Comparison of ENCODE assay signal across 17 cellular contexts in genomic region chr13:42113478-42113877, GRCh38.
A peak's percentile ranks its signal among the peaks of the same experiment; 100 is the strongest.
DNase-seq lines count a peak whose midpoint lies in the region; ATAC-seq and TF ChIP-seq lines count a peak whose summit lies in the region.
"Had no signal": no experiment of that assay in that cellular context is flagged by ENCODE, and none has a peak within 500 bp of the region (broad histone marks: within the 10 kb centered on the region; RNA-seq: fewer than 3 reads in every experiment).

No MANE protein-coding gene starts in this region.

- H3K9me3 ChIP-seq in BE2C = no peaks in the 10 kb centered on the region
- no peaks in the 10 kb centered on the region for H3K9me3 ChIP-seq in T-helper 17 cell (ENCODE audit: control insufficient read depth, low read length, poor library complexity, severe bottlenecking)
- no peaks in the 10 kb centered on the region for H3K9me3 ChIP-seq in lower lobe of right lung

- H3K27ac ChIP-seq in lower lobe of right lung = no peak overlapping the region
- H3K27ac ChIP-seq: GM23248 had no signal

- H3K9me3 Mint-ChIP-seq in glutamatergic neuron (ENCODE audit: unreplicated experiment) = no peaks in the 10 kb centered on the region
- H3K9me3 Mint-ChIP-seq in activated T-cell treated with anti-CD3 and anti-CD28 coated beads, Interleukin-2, amount 50 U/mL, for 24 hours = no peaks in the 10 kb centered on the region

- intact Hi-C loops in lower lobe of right lung (cut with DNase I) = loop anchor here (10.0 kb wide), 1 partner anchor 449 kb away; no protein-coding TSS in a partner anchor

- H3K27me3 Mint-ChIP-seq in T-helper 17 cell (no peaks in the 10 kb centered on the region), glutamatergic neuron (ENCODE audit: unreplicated experiment) (peaks cover 5% of the 10 kb centered on the region)
- no peaks in the 10 kb centered on the region for H3K27me3 Mint-ChIP-seq in activated T-cell treated with anti-CD3 and anti-CD28 coated beads, Interleukin-2, amount 50 U/mL, for 24 hours

- peaks cover 1% of the 10 kb centered on the region for H3K36me3 Mint-ChIP-seq in T-helper 17 cell (ENCODE audit: low read depth)
- H3K36me3 Mint-ChIP-seq in glutamatergic neuron (ENCODE audit: unreplicated experiment) = no peaks in the 10 kb centered on the region
- H3K36me3 Mint-ChIP-seq in activated T-cell treated with anti-CD3 and anti-CD28 coated beads, Interleukin-2, amount 50 U/mL, for 24 hours (ENCODE audit: low read depth) = no peaks in the 10 kb centered on the region

- H3K27ac Mint-ChIP-seq in T-helper 17 cell = peak overlapping the region; percentile 53
- peak overlapping the region; percentile 26 for H3K27ac Mint-ChIP-seq in glutamatergic neuron (ENCODE audit: unreplicated experiment)
- H3K27ac Mint-ChIP-seq in activated T-cell treated with anti-CD3 and anti-CD28 coated beads, Interleukin-2, amount 50 U/mL, for 24 hours = no peak overlapping the region

- H3K27me3 ChIP-seq in BE2C = no peaks in the 10 kb centered on the region
- H3K27me3 ChIP-seq in lower lobe of right lung (ENCODE audit: low read depth) = no peaks in the 10 kb centered on the region

- TF ChIP-seq CTCF in BE2C (IDR thresholded peaks at IDR 0.05; ENCODE audit: low read depth, low read length) = no peak
- TF ChIP-seq CTCF in glutamatergic neuron (IDR thresholded peaks at IDR 0.05; ENCODE audit: partially characterized antibody, unreplicated experiment) = no peak
- no peak for TF ChIP-seq CTCF in lower lobe of right lung (IDR thresholded peaks at IDR 0.05)

- DNase-seq in BE2C (peak; percentile 23), LHCN-M2 (ENCODE audit: low read depth) (peak; percentile 54), T-helper 17 cell (no peak), glutamatergic neuron (no peak), lower lobe of right lung (no peak), erythroblast (lab: John Stamatoyannopoulos, UW) (no peak)
- DNase-seq in activated T-cell treated with anti-CD3 and anti-CD28 coated beads, Interleukin-2, amount 50 U/mL, for 24 hours = no peak
- DNase-seq: 8988T; GM23248; HCEC 1CT; KBM-7; NCI-H1436; NCI-H2029 treated with DMSO at 0.1 percent for 48 hours; NCI-H510A treated with DMSO at 0.1 percent for 48 hours; NK-92 treated with Interleukin-12 subunit alpha and Interleukin-12 subunit beta, amount 100 ng/mL, for 24 hours; SIG-M5 had no signal

- no peak for ATAC-seq in T-helper 17 cell
- no peak for ATAC-seq in lower lobe of right lung
- ATAC-seq in HG03439 (IDR thresholded peaks at IDR 0.05; ENCODE audit: unreplicated experiment) = no peak

- H3K4me1 ChIP-seq in BE2C (no peaks in the 10 kb centered on the region), lower lobe of right lung (peaks cover 13% of the 10 kb centered on the region)

- no peak for TF ChIP-seq POLR2A in erythroblast (IDR thresholded peaks at IDR 0.05; ENCODE audit: low read length)

- no peak overlapping the region for H3K4me3 Mint-ChIP-seq in T-helper 17 cell
- peak overlapping the region; percentile 22 for H3K4me3 Mint-ChIP-seq in glutamatergic neuron (ENCODE audit: unreplicated experiment)
- no peak overlapping the region for H3K4me3 Mint-ChIP-seq in activated T-cell treated with anti-CD3 and anti-CD28 coated beads, Interleukin-2, amount 50 U/mL, for 24 hours

- H3K4me1 Mint-ChIP-seq in T-helper 17 cell (peaks cover 17% of the 10 kb centered on the region), glutamatergic neuron (ENCODE audit: low read depth, unreplicated experiment) (peaks cover 21% of the 10 kb centered on the region)
- peaks cover 9% of the 10 kb centered on the region for H3K4me1 Mint-ChIP-seq in activated T-cell treated with anti-CD3 and anti-CD28 coated beads, Interleukin-2, amount 50 U/mL, for 24 hours (ENCODE audit: low read depth)

- no peaks in the 10 kb centered on the region for H3K36me3 ChIP-seq in BE2C
- no peaks in the 10 kb centered on the region for H3K36me3 ChIP-seq in lower lobe of right lung

- H3K4me3 ChIP-seq in BE2C (ENCODE audit: low read depth, low read length) (no peak overlapping the region), lower lobe of right lung (no peak overlapping the region)
- H3K4me3 ChIP-seq: GM23248 had no signal

Comparison
In these comparisons a context has a peak if more than half of its experiments do, and no peak if none do; other contexts are left out.
1. DNase-seq: peak in BE2C (single experiment) and LHCN-M2 (single experiment); none in T-helper 17 cell (0 of 3), glutamatergic neuron (single experiment), lower lobe of right lung (single experiment), erythroblast (0 of 2) and activated T-cell treated with anti-CD3 and anti-CD28 coated beads, Interleukin-2, amount 50 U/mL, for 24 hours (single experiment).